8 cellular contexts compared by ENCODE assay signal in the genomic region with DNA sequence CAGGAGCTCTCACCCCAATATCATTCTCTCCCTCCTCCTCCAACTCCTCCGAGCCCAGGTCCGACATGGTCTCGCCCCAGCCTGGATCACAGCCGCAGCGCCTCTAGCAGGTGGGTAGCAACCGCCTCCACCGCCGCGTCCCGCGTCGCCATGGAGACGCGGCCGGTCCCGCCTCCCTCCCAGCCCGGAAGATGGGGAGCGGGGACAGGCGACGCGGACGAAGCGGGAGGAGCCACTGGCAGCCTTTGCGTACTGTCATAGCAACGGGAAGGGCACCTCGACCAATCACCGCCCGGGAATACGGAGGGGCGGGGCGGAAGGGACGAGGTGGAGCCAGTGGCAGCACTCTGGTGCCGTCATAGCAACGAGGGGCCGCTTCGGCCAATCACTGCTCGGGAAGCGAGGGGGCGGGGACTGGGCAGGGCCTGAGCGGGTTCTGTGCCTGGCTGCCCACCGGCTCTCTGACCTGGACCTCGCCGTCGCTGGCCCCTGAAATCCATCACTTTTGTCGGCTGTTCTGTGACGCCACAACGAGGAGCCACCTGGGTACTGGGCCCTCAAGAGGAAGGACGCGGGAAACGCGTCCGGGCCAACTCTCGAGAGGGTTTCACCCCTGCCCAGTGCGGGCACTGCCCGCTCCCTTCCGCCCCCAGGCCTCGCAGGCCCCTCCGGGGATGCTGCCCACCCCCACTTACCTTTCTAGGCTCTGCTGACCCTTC. TPM values are rescaled to one million over a fixed set of nuclear protein-coding genes. Genes with fewer than 3 reads are reported as not detected.
A peak's percentile ranks its signal among the peaks of the same experiment; 100 is the strongest.
DNase-seq lines count a peak whose midpoint lies in the region; ATAC-seq and TF ChIP-seq lines count a peak whose summit lies in the region.

A gene (minus strand): TSS at position 105 of the 719 bp plus-strand sequence. CDS start 38 bp downstream, at position 67.

- H3K36me3 Mint-ChIP-seq in CD14-positive monocyte = no peaks in the 10 kb centered on the region
- peaks cover 10% of the 10 kb centered on the region for H3K36me3 Mint-ChIP-seq in dendritic cell treated with granulocyte-macrophage colony-stimulating factor and Interleukin-4, amounts not matched to agents 40 ng/mL and 50 ng/mL, for 4 days (ENCODE audit: low read depth)

- ATAC-seq in GM19395 (IDR thresholded peaks at IDR 0.05; ENCODE audit: unreplicated experiment) = peak; percentile 97
- ATAC-seq in HG03558 (IDR thresholded peaks at IDR 0.05; ENCODE audit: extremely low read depth, unreplicated experiment) = peak; percentile 94
- ATAC-seq in left lobe of liver = peak; percentile 98

- intact Hi-C loops in CD14-positive monocyte (cut with micrococcal nuclease) = loop anchor here in 1 of 2 donors (5.0 kb wide), 1 partner anchor 36 kb away; no protein-coding TSS in a partner anchor
- intact Hi-C loops in dendritic cell treated with granulocyte-macrophage colony-stimulating factor and Interleukin-4, amounts not matched to agents 40 ng/mL and 50 ng/mL, for 4 days (cut with micrococcal nuclease) = no loop called here

- H3K4me3 Mint-ChIP-seq in CD14-positive monocyte = peak within 1 kb of the TSS; percentile 89 to 99
- peak within 1 kb of the TSS; percentile 97 for H3K4me3 Mint-ChIP-seq in dendritic cell treated with granulocyte-macrophage colony-stimulating factor and Interleukin-4, amounts not matched to agents 40 ng/mL and 50 ng/mL, for 4 days

- H3K9me3 Mint-ChIP-seq in CD14-positive monocyte = no peaks in the 10 kb centered on the region
- H3K9me3 Mint-ChIP-seq in dendritic cell treated with granulocyte-macrophage colony-stimulating factor and Interleukin-4, amounts not matched to agents 40 ng/mL and 50 ng/mL, for 4 days = no peaks in the 10 kb centered on the region

- peaks cover 18% of the 10 kb centered on the region for H3K4me1 Mint-ChIP-seq in CD14-positive monocyte
- H3K4me1 Mint-ChIP-seq in dendritic cell treated with granulocyte-macrophage colony-stimulating factor and Interleukin-4, amounts not matched to agents 40 ng/mL and 50 ng/mL, for 4 days (ENCODE audit: low read depth) = peaks cover 16% of the 10 kb centered on the region

- peaks cover 2 to 5% (median 5%) of the 10 kb centered on the region in 3 donors for H3K27me3 Mint-ChIP-seq in CD14-positive monocyte (ENCODE audit: low read depth in 3 of 3)
- H3K27me3 Mint-ChIP-seq in dendritic cell treated with granulocyte-macrophage colony-stimulating factor and Interleukin-4, amounts not matched to agents 40 ng/mL and 50 ng/mL, for 4 days = peaks cover 9% of the 10 kb centered on the region

- DNase-seq in CD14-positive monocyte (ENCODE audit: low spot score) = peak; percentile 100
- peak; percentile 99 for DNase-seq in NCI-H748 (lab: John Stamatoyannopoulos, UW; ENCODE audit: unreplicated experiment)
- peak; percentile 96 to 99 for DNase-seq in activated CD4-positive, alpha-beta T cell treated with anti-CD3 and anti-CD28 coated beads, Interleukin-2, amount 50 U/mL, for 24 hours (ENCODE audit: low read depth in 1 of 2, low spot score in 1 of 2)
- DNase-seq in left lobe of liver (ENCODE audit: low spot score) = peak; percentile 100
- DNase-seq in stimulated activated CD4-positive, alpha-beta T cell treated with anti-CD3 and anti-CD28 coated beads, Interleukin-2, amount 100 ng/mL, for 24 hours = peak; percentile 99 to 100

- no peak for TF ChIP-seq CTCF in CD14-positive monocyte (IDR thresholded peaks at IDR 0.05)

- peak within 1 kb of the TSS; percentile 84 to 94 (median 90) for H3K27ac Mint-ChIP-seq in CD14-positive monocyte
- H3K27ac Mint-ChIP-seq in dendritic cell treated with granulocyte-macrophage colony-stimulating factor and Interleukin-4, amounts not matched to agents 40 ng/mL and 50 ng/mL, for 4 days = peak within 1 kb of the TSS; percentile 82

RNA-seq across cellular contexts. Expression of the gene that starts here (rescaled TPM):
- not detected for polyA plus RNA-seq in CD14-positive monocyte
- 0.33 TPM for total RNA-seq in left lobe of liver

Comparison
In these comparisons a context has a peak if more than half of its experiments do, and no peak if none do; other contexts are left out.
1. Peak in every context shown above with its lines: DNase-seq and ATAC-seq.
2. Peak in DNase-seq in CD14-positive monocyte; RNA of the gene not detected or under 1 TPM.
3. Peak in DNase-seq and ATAC-seq in left lobe of liver; RNA of the gene not detected or under 1 TPM.